Comparison of ENCODE assay signal across 29 cellular contexts in genomic region chr4:183557611-183558010, GRCh38.
"Had no signal": no experiment of that assay in that cellular context is flagged by ENCODE, and none has a peak within 500 bp of the region (broad histone marks: within the 10 kb centered on the region; RNA-seq: fewer than 3 reads in every experiment).

No MANE protein-coding gene starts in this region.

- H3K27me3 ChIP-seq: colonic mucosa, dorsolateral prefrontal cortex, esophagus muscularis mucosa, gastrocnemius medialis, gastroesophageal sphincter had no signal

- H3K9me3 ChIP-seq: colonic mucosa, esophagus muscularis mucosa, esophagus squamous epithelium, gastrocnemius medialis, gastroesophageal sphincter, heart left ventricle, heart right ventricle had no signal

- FAIRE-seq: colon, endometrium, endothelial cell of umbilical vein, frontal cortex had no signal

- H3K4me3 ChIP-seq: colonic mucosa, coronary artery, dorsolateral prefrontal cortex, esophagus muscularis mucosa, esophagus squamous epithelium, gastrocnemius medialis, gastroesophageal sphincter, heart left ventricle, heart right ventricle had no signal

- H3K27ac Mint-ChIP-seq: dendritic cell treated with granulocyte-macrophage colony-stimulating factor and Interleukin-4, amounts not matched to agents 40 ng/mL and 50 ng/mL, for 4 days; effector memory CD8-positive, alpha-beta T cell; endodermal cell had no signal

- H3K4me3 Mint-ChIP-seq: dendritic cell treated with granulocyte-macrophage colony-stimulating factor and Interleukin-4, amounts not matched to agents 40 ng/mL and 50 ng/mL, for 4 days; effector memory CD8-positive, alpha-beta T cell; endodermal cell had no signal

- H3K36me3 ChIP-seq: colonic mucosa, esophagus muscularis mucosa, esophagus squamous epithelium, gastrocnemius medialis, gastroesophageal sphincter, heart left ventricle, heart right ventricle had no signal

- H3K27ac ChIP-seq: colonic mucosa, coronary artery, dorsolateral prefrontal cortex, epithelial cell of prostate, esophagus muscularis mucosa, esophagus squamous epithelium, foreskin keratinocyte, gastrocnemius medialis, gastroesophageal sphincter, heart left ventricle, heart right ventricle had no signal

- DNase-seq: colonic mucosa; cortex of kidney; dermis blood vessel endothelial cell; dorsolateral prefrontal cortex; effector CD4-positive, alpha-beta T cell; effector CD8-positive, alpha-beta T cell; effector memory CD4-positive, alpha-beta T cell; erythroblast; esophagus squamous epithelium; foreskin fibroblast; foreskin keratinocyte; foreskin melanocyte; gastrocnemius medialis; glutamatergic neuron; head of caudate nucleus; heart left ventricle; heart right ventricle had no signal

- H3K4me1 ChIP-seq: colonic mucosa, esophagus muscularis mucosa, esophagus squamous epithelium, foreskin keratinocyte, gastrocnemius medialis, gastroesophageal sphincter, heart left ventricle, heart right ventricle had no signal

- ATAC-seq: effector memory CD8-positive, alpha-beta T cell; esophagus mucosa; foreskin keratinocyte; gastrocnemius medialis; gastroesophageal sphincter; heart left ventricle; heart right ventricle had no signal
